ENCODE assay signal across 1 cellular context in the genomic region with DNA sequence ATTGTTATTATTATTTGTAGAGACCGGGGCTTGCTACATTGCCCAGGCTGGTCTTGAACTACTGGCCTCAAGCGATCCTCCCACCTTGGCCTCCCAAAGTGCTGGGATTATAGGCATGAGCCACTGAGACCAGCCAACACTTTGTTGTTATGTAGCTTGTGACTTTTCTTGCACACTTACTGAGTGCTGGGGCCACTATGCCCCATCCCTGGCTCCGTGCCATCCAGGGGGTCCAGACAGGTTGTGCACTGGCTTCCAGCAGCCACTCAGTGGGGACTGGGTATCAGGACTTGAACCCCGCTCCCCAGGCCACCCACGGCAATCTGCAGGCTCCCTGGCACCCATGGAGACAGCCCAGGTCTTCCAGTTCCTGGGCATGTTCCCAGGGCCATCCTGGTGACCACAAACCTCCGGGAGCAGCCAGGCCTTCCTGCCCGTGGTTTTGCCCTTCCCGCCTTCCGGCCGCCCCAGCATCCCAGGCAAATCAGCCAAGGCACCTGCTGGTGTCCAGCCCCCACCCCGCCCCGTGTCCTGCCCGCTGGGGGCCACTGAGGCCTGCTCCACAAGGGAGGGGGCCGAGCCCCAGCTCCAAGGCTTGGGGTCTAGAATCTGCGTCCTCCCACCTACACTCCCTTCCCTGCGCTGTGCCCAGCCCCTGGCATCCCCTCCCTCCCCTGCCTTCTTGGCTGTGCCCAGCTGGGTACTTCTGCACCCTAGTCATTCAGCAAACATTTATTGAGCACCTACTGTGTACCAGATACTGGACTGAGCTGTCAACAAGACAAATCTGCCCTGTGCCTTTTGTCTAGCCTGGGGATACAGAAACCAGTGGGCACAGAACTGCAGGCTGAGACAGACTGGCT.
A peak's percentile ranks its signal among the peaks of the same experiment; 100 is the strongest.
TF ChIP-seq lines count a peak whose summit lies in the region.

No MANE protein-coding gene starts in this region.

TF ChIP-seq in HepG2, 621 proteins besides CTCF, POLR2A, EP300 and RAD21 (continued from another document and continues in another):
- no peak for TF ChIP-seq FOXP4 (CRISPR knock-in tag; IDR thresholded peaks at IDR 0.05)
- peak; percentile 96 for TF ChIP-seq HIC2 (CRISPR knock-in tag; IDR thresholded peaks at IDR 0.05; ENCODE audit: low read depth)
- TF ChIP-seq HNRNPK (IDR thresholded peaks at IDR 0.05; ENCODE audit: low read depth, low read length, poor library complexity, severe bottlenecking): no peak
- TF ChIP-seq PRPF4 (IDR thresholded peaks at IDR 0.05; ENCODE audit: low read depth, low read length, poor library complexity, severe bottlenecking): no peak
- TF ChIP-seq ZNF710 (CRISPR knock-in tag; IDR thresholded peaks at IDR 0.05; ENCODE audit: borderline replicate concordance): no peak
- no peak for TF ChIP-seq ZNF136 (CRISPR knock-in tag; IDR thresholded peaks at IDR 0.05; ENCODE audit: low read depth)
- TF ChIP-seq ZBTB38 (CRISPR knock-in tag; IDR thresholded peaks at IDR 0.05): peak; percentile 45; the same call in 1 of the 2 replicates
- TF ChIP-seq ZMYM2 (CRISPR knock-in tag; IDR thresholded peaks at IDR 0.05): 0 out of 2 replicates have a peak, but pooled peaks have one; percentile 14
- no peak for TF ChIP-seq ZNF883 (CRISPR knock-in tag; IDR thresholded peaks at IDR 0.05; ENCODE audit: not compliant biosample characterization)
- TF ChIP-seq TRIM24 (CRISPR knock-in tag; IDR thresholded peaks at IDR 0.05): no peak
- no peak for TF ChIP-seq HOXA9 (CRISPR knock-in tag; IDR thresholded peaks at IDR 0.05; ENCODE audit: borderline replicate concordance)
- TF ChIP-seq SAFB2 (CRISPR knock-in tag; IDR thresholded peaks at IDR 0.05; ENCODE audit: borderline replicate concordance, low read depth): no peak
- no peak for TF ChIP-seq ZBTB42 (CRISPR knock-in tag; IDR thresholded peaks at IDR 0.05)
- no peak for TF ChIP-seq ZKSCAN5 (CRISPR knock-in tag; IDR thresholded peaks at IDR 0.05)
- TF ChIP-seq HOXA3 (CRISPR knock-in tag; IDR thresholded peaks at IDR 0.05): no peak
- no peak for TF ChIP-seq ZNF24 (IDR thresholded peaks at IDR 0.05)
- TF ChIP-seq AGO2 (optimal IDR thresholded peaks at IDR 0.05; ENCODE audit: low read depth, low read length): peak; percentile 50
- no peak for TF ChIP-seq NR2F2 (IDR thresholded peaks at IDR 0.05; ENCODE audit: borderline replicate concordance, low read depth)
- TF ChIP-seq HOMEZ (CRISPR knock-in tag; IDR thresholded peaks at IDR 0.05; ENCODE audit: low read depth): no peak
- TF ChIP-seq ZNF143 (CRISPR knock-in tag; IDR thresholded peaks at IDR 0.05): no peak
- no peak for TF ChIP-seq EZH2 (conservative IDR thresholded peaks at IDR 0.05; ENCODE audit: low read depth, low read length)
- no peak; the same call in 1 of the 2 replicates for TF ChIP-seq ZNF446 (CRISPR knock-in tag; IDR thresholded peaks at IDR 0.05)
- TF ChIP-seq ZNF781 (CRISPR knock-in tag; IDR thresholded peaks at IDR 0.05; ENCODE audit: borderline replicate concordance, not compliant biosample characterization): no peak
- TF ChIP-seq, protein P1, sequence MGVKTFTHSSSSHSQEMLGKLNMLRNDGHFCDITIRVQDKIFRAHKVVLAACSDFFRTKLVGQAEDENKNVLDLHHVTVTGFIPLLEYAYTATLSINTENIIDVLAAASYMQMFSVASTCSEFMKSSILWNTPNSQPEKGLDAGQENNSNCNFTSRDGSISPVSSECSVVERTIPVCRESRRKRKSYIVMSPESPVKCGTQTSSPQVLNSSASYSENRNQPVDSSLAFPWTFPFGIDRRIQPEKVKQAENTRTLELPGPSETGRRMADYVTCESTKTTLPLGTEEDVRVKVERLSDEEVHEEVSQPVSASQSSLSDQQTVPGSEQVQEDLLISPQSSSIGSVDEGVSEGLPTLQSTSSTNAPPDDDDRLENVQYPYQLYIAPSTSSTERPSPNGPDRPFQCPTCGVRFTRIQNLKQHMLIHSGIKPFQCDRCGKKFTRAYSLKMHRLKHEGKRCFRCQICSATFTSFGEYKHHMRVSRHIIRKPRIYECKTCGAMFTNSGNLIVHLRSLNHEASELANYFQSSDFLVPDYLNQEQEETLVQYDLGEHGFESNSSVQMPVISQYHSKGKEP (CRISPR knock-in tag; IDR thresholded peaks at IDR 0.05): no peak
- 0 out of 2 replicates have a peak, but pooled peaks have one; percentile 18 for TF ChIP-seq ZSCAN25 (CRISPR knock-in tag; IDR thresholded peaks at IDR 0.05)
- no peak; the same call in 1 of the 2 replicates for TF ChIP-seq BATF2 (CRISPR knock-in tag; IDR thresholded peaks at IDR 0.05)
- TF ChIP-seq ZNF547 (CRISPR knock-in tag; IDR thresholded peaks at IDR 0.05): no peak
- TF ChIP-seq SMAD9 (CRISPR knock-in tag; IDR thresholded peaks at IDR 0.05): no peak
- TF ChIP-seq ELF1 (CRISPR knock-in tag; IDR thresholded peaks at IDR 0.05): peak; percentile 45; the same call in 1 of the 2 replicates
- TF ChIP-seq PRMT3 (CRISPR knock-in tag; IDR thresholded peaks at IDR 0.05; ENCODE audit: borderline replicate concordance, low read depth): no peak
- peak; percentile 62 for TF ChIP-seq MXD3 (CRISPR knock-in tag; IDR thresholded peaks at IDR 0.05)
- TF ChIP-seq HDAC6 (IDR thresholded peaks at IDR 0.05; ENCODE audit: low read depth, low read length): no peak
- peak; percentile 95; the same call in 1 of the 2 replicates for TF ChIP-seq PCBP1 (IDR thresholded peaks at IDR 0.05; ENCODE audit: borderline replicate concordance, low read depth, low read length)
- TF ChIP-seq PTBP1 (IDR thresholded peaks at IDR 0.05; ENCODE audit: low read depth, low read length, poor library complexity, severe bottlenecking): no peak
- TF ChIP-seq RBAK (CRISPR knock-in tag; IDR thresholded peaks at IDR 0.05): no peak
- no peak for TF ChIP-seq BRD4 (CRISPR knock-in tag; IDR thresholded peaks at IDR 0.05)
- no peak for TF ChIP-seq ZNF776 (CRISPR knock-in tag; IDR thresholded peaks at IDR 0.05)
- no peak for TF ChIP-seq NR1H2 (CRISPR knock-in tag; IDR thresholded peaks at IDR 0.05; ENCODE audit: borderline replicate concordance, low read depth)
- TF ChIP-seq RXRA (CRISPR knock-in tag; IDR thresholded peaks at IDR 0.05): no peak
- TF ChIP-seq KDM1A (CRISPR knock-in tag; IDR thresholded peaks at IDR 0.05): peak; percentile 79
- TF ChIP-seq, protein P2, sequence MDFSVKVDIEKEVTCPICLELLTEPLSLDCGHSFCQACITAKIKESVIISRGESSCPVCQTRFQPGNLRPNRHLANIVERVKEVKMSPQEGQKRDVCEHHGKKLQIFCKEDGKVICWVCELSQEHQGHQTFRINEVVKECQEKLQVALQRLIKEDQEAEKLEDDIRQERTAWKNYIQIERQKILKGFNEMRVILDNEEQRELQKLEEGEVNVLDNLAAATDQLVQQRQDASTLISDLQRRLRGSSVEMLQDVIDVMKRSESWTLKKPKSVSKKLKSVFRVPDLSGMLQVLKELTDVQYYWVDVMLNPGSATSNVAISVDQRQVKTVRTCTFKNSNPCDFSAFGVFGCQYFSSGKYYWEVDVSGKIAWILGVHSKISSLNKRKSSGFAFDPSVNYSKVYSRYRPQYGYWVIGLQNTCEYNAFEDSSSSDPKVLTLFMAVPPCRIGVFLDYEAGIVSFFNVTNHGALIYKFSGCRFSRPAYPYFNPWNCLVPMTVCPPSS (IDR thresholded peaks at IDR 0.05): no peak
- TF ChIP-seq, protein P3, sequence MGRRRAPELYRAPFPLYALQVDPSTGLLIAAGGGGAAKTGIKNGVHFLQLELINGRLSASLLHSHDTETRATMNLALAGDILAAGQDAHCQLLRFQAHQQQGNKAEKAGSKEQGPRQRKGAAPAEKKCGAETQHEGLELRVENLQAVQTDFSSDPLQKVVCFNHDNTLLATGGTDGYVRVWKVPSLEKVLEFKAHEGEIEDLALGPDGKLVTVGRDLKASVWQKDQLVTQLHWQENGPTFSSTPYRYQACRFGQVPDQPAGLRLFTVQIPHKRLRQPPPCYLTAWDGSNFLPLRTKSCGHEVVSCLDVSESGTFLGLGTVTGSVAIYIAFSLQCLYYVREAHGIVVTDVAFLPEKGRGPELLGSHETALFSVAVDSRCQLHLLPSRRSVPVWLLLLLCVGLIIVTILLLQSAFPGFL (CRISPR knock-in tag; IDR thresholded peaks at IDR 0.05): no peak
- TF ChIP-seq, protein P4, sequence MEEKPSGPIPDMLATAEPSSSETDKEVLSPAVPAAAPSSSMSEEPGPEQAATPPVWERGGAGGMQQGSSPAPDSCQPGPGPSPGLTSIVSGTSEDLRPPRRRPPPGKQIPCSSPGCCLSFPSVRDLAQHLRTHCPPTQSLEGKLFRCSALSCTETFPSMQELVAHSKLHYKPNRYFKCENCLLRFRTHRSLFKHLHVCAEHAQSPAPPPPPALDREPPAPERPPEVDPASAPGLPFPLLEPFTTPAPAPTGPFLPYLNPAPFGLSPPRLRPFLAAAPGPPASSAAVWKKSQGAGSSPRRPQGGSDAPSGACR (CRISPR knock-in tag; IDR thresholded peaks at IDR 0.05): no peak
- no peak for TF ChIP-seq NFIB (CRISPR knock-in tag; IDR thresholded peaks at IDR 0.05; ENCODE audit: borderline replicate concordance)
- no peak for TF ChIP-seq ZNF335 (CRISPR knock-in tag; IDR thresholded peaks at IDR 0.05)
- TF ChIP-seq ZNF629 (CRISPR knock-in tag; conservative IDR thresholded peaks at IDR 0.05): no peak
